ENCODE assay signal across 8 cellular contexts in genomic region chr19:55656552-55656951, GRCh38.
DNase-seq lines count a peak whose midpoint lies in the region; ATAC-seq and TF ChIP-seq lines count a peak whose summit lies in the region.

No MANE protein-coding gene starts in this region.

- peak overlapping the region; percentile 74 to 98 (median 85) for H3K4me3 ChIP-seq in BLaER1 treated with 17β-estradiol and CSF1 and Interleukin-3, amounts not matched to agents 10 nM and 100 nM
- H3K4me3 ChIP-seq in Loucy (ENCODE audit: low read length, poor library complexity, severe bottlenecking): peak overlapping the region; percentile 82

- no peak for ATAC-seq in HG03354 (IDR thresholded peaks at IDR 0.05; ENCODE audit: poor library complexity, severe bottlenecking, unreplicated experiment)

- TF ChIP-seq CTCF in Loucy (conservative IDR thresholded peaks at IDR 0.05; ENCODE audit: low read length) (no peak), nephron progenitor cell (IDR thresholded peaks at IDR 0.05) (no peak)

- peaks cover 50 to 68% (median 55%) of the 10 kb centered on the region in 10 experiments for H3K4me1 ChIP-seq in BLaER1 treated with 17β-estradiol and CSF1 and Interleukin-3, amounts not matched to agents 10 nM and 100 nM
- peaks cover 33% of the 10 kb centered on the region for H3K4me1 ChIP-seq in Loucy (ENCODE audit: insufficient read depth, low read length, poor library complexity, severe bottlenecking)

- H4K20me1 ChIP-seq in BLaER1 treated with 17β-estradiol and CSF1 and Interleukin-3, amounts not matched to agents 10 nM and 100 nM: peaks cover 58 to 63% (median 61%) of the 10 kb centered on the region in 11 experiments
- peaks cover 61% of the 10 kb centered on the region for H4K20me1 ChIP-seq in Loucy (ENCODE audit: insufficient read depth, low read length, poor library complexity, severe bottlenecking)

- H3K9me3 Mint-ChIP-seq in dendritic cell treated with granulocyte-macrophage colony-stimulating factor and Interleukin-4, amounts not matched to agents 40 ng/mL and 50 ng/mL, for 4 days: no peaks in the 10 kb centered on the region
- H3K9me3 Mint-ChIP-seq in nephron progenitor cell: no peaks in the 10 kb centered on the region

- no peaks in the 10 kb centered on the region for H3K27me3 Mint-ChIP-seq in dendritic cell treated with granulocyte-macrophage colony-stimulating factor and Interleukin-4, amounts not matched to agents 40 ng/mL and 50 ng/mL, for 4 days
- H3K27me3 Mint-ChIP-seq in nephron progenitor cell (ENCODE audit: low read depth, poor library complexity): no peaks in the 10 kb centered on the region

- H3K36me3 Mint-ChIP-seq in dendritic cell treated with granulocyte-macrophage colony-stimulating factor and Interleukin-4, amounts not matched to agents 40 ng/mL and 50 ng/mL, for 4 days (ENCODE audit: low read depth): peaks cover 78% of the 10 kb centered on the region
- peaks cover 24% of the 10 kb centered on the region for H3K36me3 Mint-ChIP-seq in nephron progenitor cell (ENCODE audit: low read depth)

- H3K9me2 ChIP-seq in Loucy (replicated peaks; ENCODE audit: low read depth, low read length): no peaks in the 10 kb centered on the region

- intact Hi-C loops in dendritic cell treated with granulocyte-macrophage colony-stimulating factor and Interleukin-4, amounts not matched to agents 40 ng/mL and 50 ng/mL, for 4 days (cut with micrococcal nuclease): no loop called here

- H3K27ac ChIP-seq in BLaER1 treated with 17β-estradiol and CSF1 and Interleukin-3, amounts not matched to agents 10 nM and 100 nM: peak overlapping the region in 10 of 11 experiments; percentile 98 to 100 (median 100); a peak in 19 of 22 replicates

- H3K9me3 ChIP-seq in BLaER1 treated with 17β-estradiol and CSF1 and Interleukin-3, amounts not matched to agents 10 nM and 100 nM (replicated peaks in 1 of 11): no peaks in the 10 kb centered on the region
- no peaks in the 10 kb centered on the region for H3K9me3 ChIP-seq in Loucy (ENCODE audit: insufficient read depth, low read depth, low read length)

- no peaks in the 10 kb centered on the region for H3F3A ChIP-seq in Loucy (ENCODE audit: low read depth)

- H2AFZ ChIP-seq in Loucy (ENCODE audit: low read length): no peak overlapping the region

- no peak overlapping the region for H3K27ac Mint-ChIP-seq in dendritic cell treated with granulocyte-macrophage colony-stimulating factor and Interleukin-4, amounts not matched to agents 40 ng/mL and 50 ng/mL, for 4 days
- H3K27ac Mint-ChIP-seq in nephron progenitor cell: no peak overlapping the region

- H3K4me3 Mint-ChIP-seq in dendritic cell treated with granulocyte-macrophage colony-stimulating factor and Interleukin-4, amounts not matched to agents 40 ng/mL and 50 ng/mL, for 4 days: peak overlapping the region; percentile 91
- peak overlapping the region; percentile 97 for H3K4me3 Mint-ChIP-seq in nephron progenitor cell

- H3K4me2 ChIP-seq in BLaER1 treated with 17β-estradiol and CSF1 and Interleukin-3, amounts not matched to agents 10 nM and 100 nM: peak overlapping the region; percentile 92 to 100 (median 98)
- H3K4me2 ChIP-seq in Loucy (ENCODE audit: low read depth, low read length, poor library complexity, severe bottlenecking): peak overlapping the region; percentile 94

- no peaks in the 10 kb centered on the region for H3K27me3 ChIP-seq in BLaER1 treated with 17β-estradiol and CSF1 and Interleukin-3, amounts not matched to agents 10 nM and 100 nM
- H3K27me3 ChIP-seq in Loucy (ENCODE audit: insufficient read depth, low read length, poor library complexity, severe bottlenecking): peaks cover 4% of the 10 kb centered on the region

- peaks cover 66% of the 10 kb centered on the region for H3K79me2 ChIP-seq in Loucy (ENCODE audit: insufficient read depth, low read length)

- peak overlapping the region; percentile 96 to 100 (median 100) for H3K9ac ChIP-seq in BLaER1 treated with 17β-estradiol and CSF1 and Interleukin-3, amounts not matched to agents 10 nM and 100 nM
- peak overlapping the region; percentile 95 for H3K9ac ChIP-seq in Loucy (ENCODE audit: low read depth, low read length, poor library complexity, severe bottlenecking)

- DNase-seq in nephron progenitor cell: no peak
- no peak for DNase-seq in hypothalamus (lab: John Stamatoyannopoulos, UW)
- no peak for DNase-seq in NCI-H2227 (lab: John Stamatoyannopoulos, UW; ENCODE audit: unreplicated experiment)
- DNase-seq in DMS53 treated with DMSO at 0.1 percent for 48 hours (lab: John Stamatoyannopoulos, UW; ENCODE audit: unreplicated experiment): no peak

- H3K36me3 ChIP-seq in BLaER1 treated with 17β-estradiol and CSF1 and Interleukin-3, amounts not matched to agents 10 nM and 100 nM: peaks cover 43 to 68% (median 61%) of the 10 kb centered on the region in 11 experiments
- H3K36me3 ChIP-seq in Loucy (ENCODE audit: insufficient read depth, low read length): peaks cover 25% of the 10 kb centered on the region; the same call in 1 of the 2 replicates

- peaks cover 49% of the 10 kb centered on the region for H3K4me1 Mint-ChIP-seq in dendritic cell treated with granulocyte-macrophage colony-stimulating factor and Interleukin-4, amounts not matched to agents 40 ng/mL and 50 ng/mL, for 4 days (ENCODE audit: low read depth)
- H3K4me1 Mint-ChIP-seq in nephron progenitor cell: peaks cover 38% of the 10 kb centered on the region
